In genomic region chr4:158065176-158065575, GRCh38 we compare ENCODE assay signal across 2 cellular contexts.
TF ChIP-seq lines count a peak whose summit lies in the region.

No MANE protein-coding gene starts in this region.

TF ChIP-seq in GM23338, 12 proteins besides CTCF, POLR2A, EP300 and RAD21:
- TF ChIP-seq POLR2AphosphoS5 (IDR thresholded peaks at IDR 0.05; ENCODE audit: low read depth): no peak
- no peak for TF ChIP-seq ZNF331 (CRISPR knock-in tag; IDR thresholded peaks at IDR 0.05; ENCODE audit: low read depth)
- no peak for TF ChIP-seq ZNF114 (CRISPR knock-in tag; IDR thresholded peaks at IDR 0.05)
- no peak for TF ChIP-seq EZH2 (IDR thresholded peaks at IDR 0.05; ENCODE audit: low read depth, unreplicated experiment)
- TF ChIP-seq ETS1 (IDR thresholded peaks at IDR 0.05): no peak
- no peak for TF ChIP-seq JUNB (IDR thresholded peaks at IDR 0.05; ENCODE audit: unreplicated experiment)
- TF ChIP-seq REST (IDR thresholded peaks at IDR 0.05; ENCODE audit: unreplicated experiment): no peak
- no peak for TF ChIP-seq NANOG (IDR thresholded peaks at IDR 0.05; ENCODE audit: borderline replicate concordance)
- no peak for TF ChIP-seq ZNF462 (CRISPR knock-in tag; IDR thresholded peaks at IDR 0.05)
- no peak for TF ChIP-seq EZH2phosphoT487 (IDR thresholded peaks at IDR 0.05; ENCODE audit: unreplicated experiment)
- no peak for TF ChIP-seq CREB1 (CRISPR knock-in tag; IDR thresholded peaks at IDR 0.05; ENCODE audit: low read depth)
- no peak for TF ChIP-seq STAT1 (IDR thresholded peaks at IDR 0.05; ENCODE audit: unreplicated experiment)

TF ChIP-seq in endothelial cell of umbilical vein, 7 proteins besides CTCF, POLR2A, EP300 and RAD21 (continued from another document):
- TF ChIP-seq JUN (IDR thresholded peaks at IDR 0.05; ENCODE audit: borderline replicate concordance, insufficient read depth, insufficient read length, low read depth) (no peak), MAX (IDR thresholded peaks at IDR 0.05; ENCODE audit: insufficient read depth, insufficient read length) (no peak), EZH2 (IDR thresholded peaks at IDR 0.05; ENCODE audit: borderline replicate concordance, low read depth, low read length, severe bottlenecking) (no peak), GATA2 (IDR thresholded peaks at IDR 0.05; ENCODE audit: insufficient read depth, insufficient read length, low read depth, low read length) (no peak), MYC (IDR thresholded peaks at IDR 0.05; ENCODE audit: low read depth, low read length) (no peak), POLR2AphosphoS5 (IDR thresholded peaks at IDR 0.05; ENCODE audit: insufficient read depth, low read depth, low read length) (no peak)
